37 cellular contexts compared by ENCODE assay signal in the genomic region with DNA sequence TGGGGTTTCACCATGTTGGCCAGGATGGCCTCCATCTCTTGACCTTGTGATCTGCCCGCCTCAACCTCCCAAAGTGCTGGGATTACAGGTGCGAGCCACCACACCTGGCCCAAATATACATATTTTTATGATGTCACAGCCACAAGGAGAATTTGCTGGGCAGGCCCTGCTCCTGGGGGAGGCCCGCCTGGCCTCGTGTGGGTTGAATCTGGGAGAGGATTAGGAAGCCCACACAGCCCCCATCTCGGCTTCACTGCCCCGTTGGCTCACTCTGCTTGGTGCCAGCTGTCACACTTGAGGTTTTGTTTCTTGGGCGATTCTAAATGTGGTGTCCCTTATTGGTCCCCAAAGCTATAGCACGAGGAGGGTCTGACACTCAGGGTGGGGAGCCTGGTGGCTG.
"Had no signal": no experiment of that assay in that cellular context is flagged by ENCODE, and none has a peak within 500 bp of the region (broad histone marks: within the 10 kb centered on the region; RNA-seq: fewer than 3 reads in every experiment).

No MANE protein-coding gene starts in this region.

- H3K4me3 Mint-ChIP-seq: activated naive CD4-positive, alpha-beta T cell treated with anti-CD3 and anti-CD28 coated beads for 36 hours; activated naive CD4-positive, alpha-beta T cell treated with anti-CD3 and anti-CD28 coated beads, Interleukin-2, amount 10 ng/mL, durations not matched to agents 7 days and 5 days; activated naive CD4-positive, alpha-beta T cell treated with anti-CD3 and anti-CD28 coated beads, Interleukin-2, amount 50 U/mL, for 24 hours; activated naive CD8-positive, alpha-beta T cell; activated naive CD8-positive, alpha-beta T cell treated with anti-CD3 and anti-CD28 coated beads for 36 hours; activated naive CD8-positive, alpha-beta T cell treated with anti-CD3 and anti-CD28 coated beads, Interleukin-2, amount 10 ng/mL, durations not matched to agents 7 days and 5 days; activated naive CD8-positive, alpha-beta T cell treated with anti-CD3 and anti-CD28 coated beads, Interleukin-2, amount 50 U/mL, for 24 hours; activated T-cell treated with anti-CD3 and anti-CD28 coated beads, Interleukin-2, amount 50 U/mL, for 24 hours; activated T-cell treated with anti-CD3 and anti-CD28 coated beads, Interleukin-2, amount 50 U/mL, for 4 hours; activated T-cell treated with anti-CD3 and anti-CD28 coated beads, Interleukin-2, amount 50 U/mL, for 72 hours; activated T-helper 1 cell treated with anti-CD3 and anti-CD28 coated beads, Interleukin-12 subunit alpha, Interleukin-12 subunit beta, Interleukin-2, Interleukin-4 antibody, amounts not matched to agents 30 ng/mL and 10 ng/mL and 1 ng/mL, durations not matched to agents 14 hours and 24 hours and 36 hours; activated T-helper 17 cell treated with anti-CD3 and anti-CD28 coated beads, Interleukin-2, amount 50 U/mL, for 72 hours; brain; central memory CD8-positive, alpha-beta T cell had no signal

- H3K4me3 ChIP-seq: adrenal gland, ascending aorta, body of pancreas, breast epithelium, cardiac muscle cell had no signal

- H3K4me1 Mint-ChIP-seq: activated naive CD4-positive, alpha-beta T cell treated with anti-CD3 and anti-CD28 coated beads, Interleukin-2, amount 10 ng/mL, durations not matched to agents 7 days and 5 days; activated naive CD4-positive, alpha-beta T cell treated with anti-CD3 and anti-CD28 coated beads, Interleukin-2, amount 50 U/mL, for 24 hours; activated naive CD8-positive, alpha-beta T cell treated with anti-CD3 and anti-CD28 coated beads for 36 hours; activated naive CD8-positive, alpha-beta T cell treated with anti-CD3 and anti-CD28 coated beads, Interleukin-2, amount 10 ng/mL, durations not matched to agents 7 days and 5 days; activated naive CD8-positive, alpha-beta T cell treated with anti-CD3 and anti-CD28 coated beads, Interleukin-2, amount 50 U/mL, for 24 hours; activated T-helper 17 cell treated with anti-CD3 and anti-CD28 coated beads, Interleukin-2, amount 50 U/mL, for 72 hours; central memory CD8-positive, alpha-beta T cell had no signal

- DNase-seq: activated effector memory CD4-positive, alpha-beta T cell treated with anti-CD3 and anti-CD28 coated beads, Interleukin-2, amount 50 U/mL, for 16 hours; activated effector memory CD4-positive, alpha-beta T cell treated with Interleukin-2 at 50 U/mL for 16 hours; activated gamma-delta T cell; activated gamma-delta T cell treated with Interleukin-2 at 50 U/mL for 16 hours; activated naive CD4-positive, alpha-beta T cell; activated naive CD4-positive, alpha-beta T cell treated with anti-CD3 and anti-CD28 coated beads for 36 hours; activated naive CD4-positive, alpha-beta T cell treated with anti-CD3 and anti-CD28 coated beads, Interleukin-2, amount 10 ng/mL, durations not matched to agents 7 days and 5 days; activated naive CD4-positive, alpha-beta T cell treated with anti-CD3 and anti-CD28 coated beads, Interleukin-2, amount 50 U/mL, for 16 hours; activated naive CD4-positive, alpha-beta T cell treated with Interleukin-2 at 50 U/mL for 16 hours; activated naive CD8-positive, alpha-beta T cell treated with anti-CD3 and anti-CD28 coated beads for 36 hours; activated naive CD8-positive, alpha-beta T cell treated with anti-CD3 and anti-CD28 coated beads, Interleukin-2, amount 10 ng/mL, durations not matched to agents 7 days and 5 days; activated naive CD8-positive, alpha-beta T cell treated with anti-CD3 and anti-CD28 coated beads, Interleukin-2, amount 50 U/mL, for 24 hours; activated T-cell treated with anti-CD3 and anti-CD28 coated beads, Interleukin-2, amount 50 U/mL, for 1 hour; activated T-cell treated with anti-CD3 and anti-CD28 coated beads, Interleukin-2, amount 50 U/mL, for 24 hours; activated T-cell treated with anti-CD3 and anti-CD28 coated beads, Interleukin-2, amount 50 U/mL, for 4 hours; activated T-cell treated with anti-CD3 and anti-CD28 coated beads, Interleukin-2, amount 50 U/mL, for 48 hours; activated T-cell treated with anti-CD3 and anti-CD28 coated beads, Interleukin-2, amount 50 U/mL, for 72 hours; adrenal gland; amniotic stem cell; amygdala; anterior cingulate cortex; body of pancreas; brain microvascular endothelial cell; caudate nucleus; central memory CD4-positive, alpha-beta T cell; cerebellar nuclear complex had no signal

- H3K27me3 Mint-ChIP-seq: activated naive CD4-positive, alpha-beta T cell treated with anti-CD3 and anti-CD28 coated beads, Interleukin-2, amount 10 ng/mL, durations not matched to agents 7 days and 5 days; activated naive CD8-positive, alpha-beta T cell treated with anti-CD3 and anti-CD28 coated beads, Interleukin-2, amount 10 ng/mL, durations not matched to agents 7 days and 5 days had no signal

- H3K27me3 ChIP-seq: adrenal gland, ascending aorta, body of pancreas, brain microvascular endothelial cell, breast epithelium, cardiac muscle cell had no signal

- H3K27ac Mint-ChIP-seq: activated naive CD4-positive, alpha-beta T cell treated with anti-CD3 and anti-CD28 coated beads for 36 hours; activated naive CD4-positive, alpha-beta T cell treated with anti-CD3 and anti-CD28 coated beads, Interleukin-2, amount 10 ng/mL, durations not matched to agents 7 days and 5 days; activated naive CD4-positive, alpha-beta T cell treated with anti-CD3 and anti-CD28 coated beads, Interleukin-2, amount 50 U/mL, for 24 hours; activated naive CD4-positive, alpha-beta T cell treated with anti-CD3 and anti-CD28 coated beads, Interleukin-2, amount 50 U/mL, for 72 hours; activated naive CD8-positive, alpha-beta T cell; activated naive CD8-positive, alpha-beta T cell treated with anti-CD3 and anti-CD28 coated beads for 36 hours; activated naive CD8-positive, alpha-beta T cell treated with anti-CD3 and anti-CD28 coated beads, Interleukin-2, amount 10 ng/mL, durations not matched to agents 7 days and 5 days; activated naive CD8-positive, alpha-beta T cell treated with anti-CD3 and anti-CD28 coated beads, Interleukin-2, amount 50 U/mL, for 24 hours; activated T-cell treated with anti-CD3 and anti-CD28 coated beads, Interleukin-2, amount 50 U/mL, for 24 hours; activated T-cell treated with anti-CD3 and anti-CD28 coated beads, Interleukin-2, amount 50 U/mL, for 72 hours; activated T-helper 1 cell treated with anti-CD3 and anti-CD28 coated beads, Interleukin-12 subunit alpha, Interleukin-12 subunit beta, Interleukin-2, Interleukin-4 antibody, amounts not matched to agents 30 ng/mL and 10 ng/mL and 1 ng/mL, durations not matched to agents 14 hours and 24 hours and 36 hours; activated T-helper 17 cell treated with anti-CD3 and anti-CD28 coated beads, Interleukin-2, amount 50 U/mL, for 72 hours; activated T-helper 2 cell treated with anti-CD3 and anti-CD28 coated beads, Interferon-gamma antibody, Interleukin-2, Interleukin-4, amounts not matched to agents 10 μg/mL and 5 μg/mL and 100 μg/mL, durations not matched to agents 14 hours and 24 hours and 36 hours had no signal

- H3K36me3 Mint-ChIP-seq: activated naive CD4-positive, alpha-beta T cell treated with anti-CD3 and anti-CD28 coated beads, Interleukin-2, amount 10 ng/mL, durations not matched to agents 7 days and 5 days; activated naive CD4-positive, alpha-beta T cell treated with anti-CD3 and anti-CD28 coated beads, Interleukin-2, amount 50 U/mL, for 24 hours; activated naive CD8-positive, alpha-beta T cell; activated naive CD8-positive, alpha-beta T cell treated with anti-CD3 and anti-CD28 coated beads for 36 hours; activated naive CD8-positive, alpha-beta T cell treated with anti-CD3 and anti-CD28 coated beads, Interleukin-2, amount 10 ng/mL, durations not matched to agents 7 days and 5 days had no signal

- H3K9me3 ChIP-seq: adrenal gland, body of pancreas had no signal

- H3K36me3 ChIP-seq: adrenal gland, ascending aorta, brain microvascular endothelial cell, breast epithelium, cardiac muscle cell had no signal

- H3K27ac ChIP-seq: adrenal gland, ascending aorta, body of pancreas, brain microvascular endothelial cell, breast epithelium, cardiac muscle cell had no signal

- ATAC-seq: activated naive CD4-positive, alpha-beta T cell treated with anti-CD3 and anti-CD28 coated beads, Interleukin-2, amount 50 U/mL, for 72 hours; activated naive CD8-positive, alpha-beta T cell treated with anti-CD3 and anti-CD28 coated beads, Interleukin-2, amount 50 U/mL, for 24 hours; activated T-cell treated with anti-CD3 and anti-CD28 coated beads, Interleukin-2, amount 50 U/mL, for 4 hours; activated T-cell treated with anti-CD3 and anti-CD28 coated beads, Interleukin-2, amount 50 U/mL, for 72 hours; activated T-helper 17 cell treated with anti-CD3 and anti-CD28 coated beads, Interleukin-2, amount 50 U/mL, for 72 hours; body of pancreas had no signal

- H3K4me1 ChIP-seq: adrenal gland, ascending aorta, body of pancreas, breast epithelium had no signal
